ENCODE assay signal across 26 cellular contexts in genomic region chr1:212301570-212301969, GRCh38. TPM values are rescaled to one million over a fixed set of nuclear protein-coding genes. Genes with fewer than 3 reads are reported as not detected.
DNase-seq lines count a peak whose midpoint lies in the region; ATAC-seq and TF ChIP-seq lines count a peak whose summit lies in the region.
"Had no signal": no experiment of that assay in that cellular context is flagged by ENCODE, and none has a peak within 500 bp of the region (broad histone marks: within the 10 kb centered on the region; RNA-seq: fewer than 3 reads in every experiment).

No MANE protein-coding gene starts in this region.

- peaks cover 0 to 54% (median 39%) of the 10 kb centered on the region in 9 donors for H3K4me1 ChIP-seq in heart right ventricle
- H3K4me1 ChIP-seq in mesenchymal stem cell (ENCODE audit: control insufficient read depth, insufficient read depth, low read depth, low read length), result no peaks in the 10 kb centered on the region
- no peaks in the 10 kb centered on the region for H3K4me1 ChIP-seq in aorta (ENCODE audit: control insufficient read depth in 1 of 2, insufficient read depth in 2 of 2, low read length in 2 of 2)

- H2BK12ac ChIP-seq in mesenchymal stem cell (ENCODE audit: low read length in 2 of 2), result no peak overlapping the region

- DNase-seq in heart right ventricle (no peak), Right ventricle myocardium inferior (ENCODE audit: missing footprints) (no peak), coronary artery (ENCODE audit: low spot score) (no peak), mesenchymal stem cell (no peak), aorta (no peak), DMS114 treated with DMSO at 0.1 percent for 48 hours (lab: John Stamatoyannopoulos, UW; ENCODE audit: unreplicated experiment) (no peak), GM13976 (ENCODE audit: low spot score) (no peak), NCI-H2029 (lab: John Stamatoyannopoulos, UW) (no peak)
- DNase-seq: ACHN; activated CD4-positive, alpha-beta memory T cell treated with anti-CD3 and anti-CD28 coated beads for 36 hours; activated gamma-delta T cell treated with Interleukin-2 at 50 U/mL for 16 hours; activated T-cell treated with anti-CD3 and anti-CD28 coated beads for 4 hours; Calu3; kidney glomerular epithelial cell; mesendoderm; NCI-H2081 treated with DMSO at 0.1 percent for 48 hours; NK-92 treated with Interleukin-12 subunit alpha and Interleukin-12 subunit beta, amount 100 ng/mL, for 24 hours; pancreas; right lobe of liver; stimulated activated CD4-positive, alpha-beta T cell treated with anti-CD3 and anti-CD28 coated beads, Interleukin-15, amount 100 ng/mL, for 24 hours; stimulated activated CD8-positive, alpha-beta memory T cell treated with anti-CD3 and anti-CD28 coated beads, Interleukin-4, amount 100 ng/mL, for 48 hours; T-helper 9 cell had no signal

- no peak overlapping the region for H3K23ac ChIP-seq in mesenchymal stem cell (ENCODE audit: low read length in 2 of 2)

- no peak overlapping the region for H3K4ac ChIP-seq in mesenchymal stem cell (ENCODE audit: low read depth in 1 of 2, low read length in 2 of 2)

- no peak overlapping the region for H4K91ac ChIP-seq in mesenchymal stem cell (ENCODE audit: low read length)

- intact Hi-C loops in heart right ventricle (cut with DNase I) (no loop called here), Right ventricle myocardium inferior (cut with DNase I) (no loop called here), aorta (cut with DNase I) (no loop called here)

- H3K18ac ChIP-seq in mesenchymal stem cell (ENCODE audit: low read depth in 1 of 2, low read length in 2 of 2), result no peak overlapping the region

- H3K4me3 ChIP-seq in heart right ventricle (no peak overlapping the region), coronary artery (no peak overlapping the region), mesenchymal stem cell (ENCODE audit: insufficient read depth in 1 of 2, low read depth in 1 of 2, low read length in 2 of 2) (no peak overlapping the region), aorta (ENCODE audit: low read length in 2 of 2) (no peak overlapping the region)
- H3K4me3 ChIP-seq: BLaER1 treated with 17β-estradiol and CSF1 and Interleukin-3, amounts not matched to agents 10 nM and 100 nM; cardiac muscle cell; pancreas; right lobe of liver had no signal

- no peak overlapping the region for H3K4me2 ChIP-seq in mesenchymal stem cell (ENCODE audit: low read length, poor library complexity, severe bottlenecking)
- H3K4me2 ChIP-seq: BLaER1 treated with 17β-estradiol and CSF1 and Interleukin-3, amounts not matched to agents 10 nM and 100 nM had no signal

- H3K9me3 ChIP-seq in heart right ventricle (peaks cover 0 to 7% (median 0%) of the 10 kb centered on the region in 11 donors), mesenchymal stem cell (ENCODE audit: control insufficient read depth, low read length) (no peaks in the 10 kb centered on the region), aorta (ENCODE audit: control insufficient read depth, low read length) (no peaks in the 10 kb centered on the region)
- H3K9me3 ChIP-seq: pancreas, right lobe of liver had no signal

- H3K36me3 ChIP-seq in heart right ventricle (no peaks in the 10 kb centered on the region), mesenchymal stem cell (ENCODE audit: control insufficient read depth in 1 of 2, insufficient read depth in 2 of 2, low read depth in 1 of 2, low read length in 2 of 2) (no peaks in the 10 kb centered on the region), aorta (ENCODE audit: control insufficient read depth in 1 of 2, insufficient read depth in 2 of 2, low read length in 1 of 2) (no peaks in the 10 kb centered on the region)
- H3K36me3 ChIP-seq: cardiac muscle cell, pancreas, right lobe of liver had no signal

- H3K79me1 ChIP-seq in mesenchymal stem cell (replicated peaks; ENCODE audit: low read length, poor library complexity, severe bottlenecking), result peaks cover 6% of the 10 kb centered on the region

- H3K27ac ChIP-seq in heart right ventricle (peak overlapping the region in 7 of 10 donors; percentile 5 to 58 (median 22)), coronary artery (peak overlapping the region; percentile 49 to 51), mesenchymal stem cell (ENCODE audit: low read length, poor library complexity, severe bottlenecking) (no peak overlapping the region), aorta (ENCODE audit: low read depth in 1 of 2, low read length in 2 of 2) (no peak overlapping the region)
- H3K27ac ChIP-seq: BLaER1 treated with 17β-estradiol and CSF1 and Interleukin-3, amounts not matched to agents 10 nM and 100 nM; cardiac muscle cell; HL-60; pancreas; right lobe of liver had no signal

- WGBS in heart right ventricle, 2 donors, result 13 to 14% methylated on average over 1 of the region's 1 CpG
- 95% methylated on average over 1 of the region's 1 CpG for WGBS in mesenchymal stem cell
- WGBS in aorta, 2 donors, result 0 to 2% methylated on average over 1 of the region's 1 CpG

- H2BK5ac ChIP-seq in mesenchymal stem cell (ENCODE audit: low read depth, low read length, poor library complexity, severe bottlenecking), result no peak overlapping the region

- no peak overlapping the region for H2AK5ac ChIP-seq in mesenchymal stem cell (ENCODE audit: low read length, severe bottlenecking)

- no peak for TF ChIP-seq CTCF in heart right ventricle (IDR thresholded peaks at IDR 0.05)
- no peak for TF ChIP-seq CTCF in coronary artery (IDR thresholded peaks at IDR 0.05)
- TF ChIP-seq CTCF in GM13976 (IDR thresholded peaks at IDR 0.05; ENCODE audit: borderline replicate concordance, control extremely low read depth, extremely low read depth, insufficient read depth, missing control alignments), result no peak

- no peak overlapping the region for H3K14ac ChIP-seq in mesenchymal stem cell (ENCODE audit: low read length in 2 of 2)

- H3K9ac ChIP-seq in mesenchymal stem cell (ENCODE audit: low read length), result peak overlapping the region; percentile 82
- H3K9ac ChIP-seq: BLaER1 treated with 17β-estradiol and CSF1 and Interleukin-3, amounts not matched to agents 10 nM and 100 nM had no signal

- H3K27me3 ChIP-seq in heart right ventricle (no peaks in the 10 kb centered on the region), mesenchymal stem cell (ENCODE audit: control insufficient read depth in 1 of 2, insufficient read depth in 1 of 2, low read length in 2 of 2) (no peaks in the 10 kb centered on the region), aorta (ENCODE audit: control insufficient read depth in 1 of 2, insufficient read depth in 2 of 2, low read length in 1 of 2) (no peaks in the 10 kb centered on the region)
- H3K27me3 ChIP-seq: BLaER1 treated with 17β-estradiol and CSF1 and Interleukin-3, amounts not matched to agents 10 nM and 100 nM; cardiac muscle cell; pancreas; right lobe of liver had no signal

- H2BK120ac ChIP-seq in mesenchymal stem cell (ENCODE audit: low read depth, low read length), result no peak overlapping the region

- H4K8ac ChIP-seq in mesenchymal stem cell (ENCODE audit: low read length), result no peak overlapping the region

- H2BK15ac ChIP-seq in mesenchymal stem cell (ENCODE audit: low read depth, poor library complexity, severe bottlenecking), result no peak overlapping the region

- in situ Hi-C loops in GM13976 (cut with MboI; ENCODE audit: low sequenced_read_pairs, unreplicated experiment), result no loop called here

- ATAC-seq in heart right ventricle (peak in 5 of 8 donors; percentile 51 to 83 (median 71)), Right ventricle myocardium inferior (no peak), aorta (ENCODE audit: low FRiP score) (peak; percentile 75)
- ATAC-seq: pancreas, right lobe of liver, WTC11 had no signal

- no peak overlapping the region for H2AFZ ChIP-seq in mesenchymal stem cell (ENCODE audit: low read depth, low read length)

RNA-seq across cellular contexts. Expression of gene PPP2R5A, which starts 16.4 kb away (rescaled TPM):
- total RNA-seq in heart right ventricle (10 to 100 TPM; 48.6 to 86.8 (median 57.3) TPM), Right ventricle myocardium inferior (80.8 TPM), aorta (10 to 100 TPM; 43.2 to 45.3 TPM)
- polyA plus RNA-seq in heart right ventricle (10 to 100 TPM; 44.2 to 85.7 TPM), aorta (10 to 100 TPM; 33.5 to 39.1 TPM)
- polyA plus RNA-seq in mesenchymal stem cell (2013, experiment 1 of 2), result 19.1 TPM
- 19.9 TPM for polyA plus RNA-seq in mesenchymal stem cell (2013, experiment 2 of 2)

Comparison
In these comparisons a context has a peak if more than half of its experiments do, and no peak if none do; other contexts are left out.
1. H3K27ac ChIP-seq: peak in heart right ventricle (7 of 10) and coronary artery (2 of 2); none in mesenchymal stem cell (single experiment) and aorta (0 of 2).